1 cellular context compared by ENCODE assay signal in genomic region chr6:150560004-150560883, GRCh38.
TF ChIP-seq lines count a peak whose summit lies in the region.

No MANE protein-coding gene starts in this region.

TF ChIP-seq in K562, 482 proteins besides CTCF, POLR2A, EP300 and RAD21 (continued from another document and continues in another):
- no peak for TF ChIP-seq PHF21A (IDR thresholded peaks at IDR 0.05; ENCODE audit: borderline replicate concordance, low read depth)
- no peak for TF ChIP-seq ZNF23 (CRISPR knock-in tag; IDR thresholded peaks at IDR 0.05)
- TF ChIP-seq ZNF347 (CRISPR knock-in tag; IDR thresholded peaks at IDR 0.05; ENCODE audit: low read depth), result no peak
- peak; percentile 44 for TF ChIP-seq HDAC3 (IDR thresholded peaks at IDR 0.05; ENCODE audit: borderline replicate concordance, partially characterized antibody)
- TF ChIP-seq POU5F1 (IDR thresholded peaks at IDR 0.05; ENCODE audit: borderline replicate concordance, low read depth, low read length, partially characterized antibody), result no peak
- TF ChIP-seq NFIC (IDR thresholded peaks at IDR 0.05), result peak; percentile 88
- TF ChIP-seq ZNF316 (IDR thresholded peaks at IDR 0.05), result peak; percentile 55
- no peak for TF ChIP-seq MLX (CRISPR knock-in tag; conservative IDR thresholded peaks at IDR 0.05)
- TF ChIP-seq NCOA1 (IDR thresholded peaks at IDR 0.05; ENCODE audit: low read depth), result peak; percentile 61; the same call in 1 of the 2 replicates
- peak in 1 of 2 experiments; percentile 62; a peak in 3 of 4 replicates for TF ChIP-seq MNT (conservative IDR thresholded peaks at IDR 0.05)
- TF ChIP-seq ARID1B (IDR thresholded peaks at IDR 0.05), result peak; percentile 97
- no peak for TF ChIP-seq TSHZ1 (CRISPR knock-in tag; IDR thresholded peaks at IDR 0.05)
- 0 out of 2 replicates have a peak, but pooled peaks have one; percentile 21 for TF ChIP-seq SMAD4 (CRISPR knock-in tag; conservative IDR thresholded peaks at IDR 0.05)
- no peak for TF ChIP-seq ZNF507 (tag; conservative IDR thresholded peaks at IDR 0.05)
- no peak for TF ChIP-seq GTF3C2 (IDR thresholded peaks at IDR 0.05; ENCODE audit: borderline replicate concordance, extremely low read depth, insufficient read length)
- 0 out of 2 replicates have a peak, but pooled peaks have one; percentile 5 for TF ChIP-seq E2F1 (CRISPR knock-in tag; IDR thresholded peaks at IDR 0.05)
- TF ChIP-seq ELF1 (tag; IDR thresholded peaks at IDR 0.05), result 0 out of 2 replicates have a peak, but pooled peaks have one; percentile 17
- no peak for TF ChIP-seq HINFP (tag; conservative IDR thresholded peaks at IDR 0.05; ENCODE audit: low read depth)
- peak; percentile 90 for TF ChIP-seq MTA2 (IDR thresholded peaks at IDR 0.05; ENCODE audit: low read depth)
- no peak for TF ChIP-seq RREB1 (CRISPR knock-in tag; IDR thresholded peaks at IDR 0.05)
- TF ChIP-seq FOSL1 (tag; conservative IDR thresholded peaks at IDR 0.05), result peak; percentile 98
- no peak for TF ChIP-seq ZNF609 (CRISPR knock-in tag; IDR thresholded peaks at IDR 0.05; ENCODE audit: borderline replicate concordance)
- no peak for TF ChIP-seq DIDO1 (tag; IDR thresholded peaks at IDR 0.05; ENCODE audit: low read depth)
- peak; percentile 95 for TF ChIP-seq TCF3 (CRISPR knock-in tag; IDR thresholded peaks at IDR 0.05)
- no peak for TF ChIP-seq ATF1 (CRISPR knock-in tag; IDR thresholded peaks at IDR 0.05)
- 0 out of 2 replicates have a peak, but pooled peaks have one; percentile 23 for TF ChIP-seq ATF1 (tag; IDR thresholded peaks at IDR 0.05)
- no peak for TF ChIP-seq IFI16 (CRISPR knock-in tag; IDR thresholded peaks at IDR 0.05)
- peak; percentile 89; the same call in 1 of the 2 replicates for TF ChIP-seq CC2D1A (IDR thresholded peaks at IDR 0.05)
- TF ChIP-seq IRF1 (CRISPR knock-in tag; IDR thresholded peaks at IDR 0.05; ENCODE audit: borderline replicate concordance), result no peak
- no peak for TF ChIP-seq FIP1L1 (IDR thresholded peaks at IDR 0.05; ENCODE audit: low read depth, low read length, poor library complexity, severe bottlenecking)
- TF ChIP-seq RUNX1 (IDR thresholded peaks at IDR 0.05; ENCODE audit: low read depth), result peak; percentile 77; the same call in 1 of the 2 replicates
